Comparison of ENCODE assay signal across 22 cellular contexts in the genomic region with DNA sequence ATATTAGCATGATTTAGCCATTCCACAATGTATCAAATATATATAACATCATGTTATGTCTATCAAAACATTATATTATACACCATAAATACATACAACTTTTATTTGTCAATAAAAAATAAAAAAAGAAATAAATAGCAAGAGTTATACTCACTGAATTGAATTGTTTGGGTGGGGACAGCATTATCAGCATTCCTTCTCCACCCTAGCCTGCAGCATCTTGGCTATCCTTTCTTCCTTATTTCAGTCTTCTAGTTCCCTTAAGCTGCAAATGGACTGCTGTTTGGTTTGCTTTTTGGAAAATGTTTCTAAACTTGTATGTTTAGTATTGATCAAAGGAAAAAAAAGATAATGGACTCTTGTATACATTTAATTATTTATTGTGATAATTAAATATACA. TPM values are rescaled to one million over a fixed set of nuclear protein-coding genes. Genes with fewer than 3 reads are reported as not detected.
DNase-seq lines count a peak whose midpoint lies in the region; ATAC-seq and TF ChIP-seq lines count a peak whose summit lies in the region.
"Had no signal": no experiment of that assay in that cellular context is flagged by ENCODE, and none has a peak within 500 bp of the region (broad histone marks: within the 10 kb centered on the region; RNA-seq: fewer than 3 reads in every experiment).

No MANE protein-coding gene starts in this region.

- peaks cover 26% of the 10 kb centered on the region for H3K79me2 ChIP-seq in mammary epithelial cell (ENCODE audit: insufficient read depth, low read length)

- H3K36me3 Mint-ChIP-seq in MCF 10A (ENCODE audit: insufficient read depth, unreplicated experiment): no peaks in the 10 kb centered on the region
- H3K36me3 Mint-ChIP-seq in endodermal cell (ENCODE audit: low read depth): peaks cover 61% of the 10 kb centered on the region

- no peaks in the 10 kb centered on the region for H3K27me3 ChIP-seq in mammary epithelial cell (ENCODE audit: insufficient read depth, low read length)
- no peaks in the 10 kb centered on the region for H3K27me3 ChIP-seq in endodermal cell (ENCODE audit: control insufficient read depth, insufficient read depth, low read length, poor library complexity, severe bottlenecking)
- H3K27me3 ChIP-seq: MG63, Peyer's patch had no signal

- no peaks in the 10 kb centered on the region for H3K9me3 ChIP-seq in mammary epithelial cell (replicated peaks; ENCODE audit: insufficient read depth, low read length)
- no peaks in the 10 kb centered on the region for H3K9me3 ChIP-seq in endodermal cell (ENCODE audit: control insufficient read depth, low read length)
- H3K9me3 ChIP-seq: MG63, Peyer's patch, SK-N-SH had no signal

- ATAC-seq in left colon: peak; percentile 42
- no peak for ATAC-seq in HG03460 (IDR thresholded peaks at IDR 0.05; ENCODE audit: unreplicated experiment)
- no peak for ATAC-seq in HG03442 (IDR thresholded peaks at IDR 0.05; ENCODE audit: unreplicated experiment)
- ATAC-seq: HepG2 had no signal

- H3K27me3 Mint-ChIP-seq in MCF 10A (ENCODE audit: insufficient read depth, unreplicated experiment) (no peaks in the 10 kb centered on the region), endodermal cell (ENCODE audit: insufficient read depth) (no peaks in the 10 kb centered on the region)

- H3K9ac ChIP-seq in mammary epithelial cell (ENCODE audit: insufficient read depth, low read length): no peak overlapping the region
- no peak overlapping the region for H3K9ac ChIP-seq in endodermal cell (ENCODE audit: extremely low read depth, low read length, poor library complexity, severe bottlenecking)
- H3K9ac ChIP-seq: SK-N-SH had no signal

- no peak for TF ChIP-seq CTCF in mammary epithelial cell (conservative IDR thresholded peaks at IDR 0.05 in 1 of 2, IDR thresholded peaks at IDR 0.05 in 1 of 2; ENCODE audit: extremely low read depth in 1 of 2, insufficient read depth in 1 of 2, low read depth in 1 of 2, low read length in 2 of 2)
- TF ChIP-seq CTCF in MCF 10A (IDR thresholded peaks at IDR 0.05; ENCODE audit: unreplicated experiment): no peak
- TF ChIP-seq CTCF in endodermal cell (conservative IDR thresholded peaks at IDR 0.05): no peak

- H3K4me3 Mint-ChIP-seq in MCF 10A (ENCODE audit: unreplicated experiment) (no peak overlapping the region), endodermal cell (no peak overlapping the region)

- no peaks in the 10 kb centered on the region for H4K20me1 ChIP-seq in mammary epithelial cell (ENCODE audit: insufficient read depth, low read length)

- CTCF ChIA-PET in mammary epithelial cell (lab: Charles Lee; ENCODE audit: low non-redundant PET): no interaction called here
- CTCF ChIA-PET in MCF 10A (lab: Yijun Ruan, JAX): interaction anchor here (1.9 kb wide), 1 partner anchor 9 kb away, joined by 9 read pairs; no protein-coding TSS in a partner anchor

- POLR2A ChIA-PET in MCF 10A (lab: Yijun Ruan, JAX): interaction anchor here (0.7 to 1.0 kb wide), 3 partner anchors 12 to 63 kb away, joined by 3 to 4 read pairs (median 3); no protein-coding TSS in a partner anchor

- H3K4me3 ChIP-seq in mammary epithelial cell (replicated peaks in 1 of 3; ENCODE audit: insufficient read depth in 1 of 3, low read depth in 2 of 3, low read length in 3 of 3): no peak overlapping the region
- H3K4me3 ChIP-seq in endodermal cell (ENCODE audit: low read length): peak overlapping the region; percentile 65
- H3K4me3 ChIP-seq: MG63, Peyer's patch had no signal

- peaks cover 12% of the 10 kb centered on the region for H3K4me1 Mint-ChIP-seq in MCF 10A (ENCODE audit: insufficient read depth, unreplicated experiment)
- peaks cover 26% of the 10 kb centered on the region for H3K4me1 Mint-ChIP-seq in endodermal cell

- no peak for DNase-seq in mammary epithelial cell
- DNase-seq in MCF 10A (ENCODE audit: unreplicated experiment): no peak
- DNase-seq in endodermal cell: no peak
- DNase-seq in left colon: no peak
- DNase-seq in GM19240 (ENCODE audit: insufficient read length, low spot score): no peak
- DNase-seq: ACHN; Calu3; DND-41; Kasumi-1; MG63; NCI-H2029; NCI-H446; NCI-H524 treated with DMSO at 0.1 percent for 48 hours; NCI-H82; NK-92 treated with Interleukin-12 subunit alpha and Interleukin-12 subunit beta, amount 100 ng/mL, for 24 hours; Peyer's patch; SIG-M5; SK-N-SH had no signal

- H3K4me2 ChIP-seq in mammary epithelial cell (ENCODE audit: insufficient read depth, low read depth, low read length): peak overlapping the region; percentile 34
- H3K4me2 ChIP-seq: SK-N-SH had no signal

- H2AFZ ChIP-seq in mammary epithelial cell (ENCODE audit: low read depth, low read length): no peak overlapping the region

- H3K27ac Mint-ChIP-seq in MCF 10A (ENCODE audit: low read depth, unreplicated experiment): no peak overlapping the region
- H3K27ac Mint-ChIP-seq in endodermal cell: no peak overlapping the region

- H3K4me1 ChIP-seq in mammary epithelial cell (ENCODE audit: insufficient read depth, low read length) (peaks cover 11% of the 10 kb centered on the region), endodermal cell (ENCODE audit: control insufficient read depth, insufficient read depth, low read length) (no peaks in the 10 kb centered on the region)
- H3K4me1 ChIP-seq: Peyer's patch had no signal

- BruUV-seq in mammary epithelial cell (replicated peaks; lab: Mats Ljungman, UMichigan): no TSS peak
- no TSS peak for BruUV-seq in MCF 10A (replicated peaks; lab: Mats Ljungman, UMichigan)

- in situ Hi-C loops in mammary epithelial cell (cut with MboI; ENCODE audit: low sequenced_read_pairs in 2 of 2): no loop called here

- H3K9me3 Mint-ChIP-seq in MCF 10A (ENCODE audit: unreplicated experiment) (no peaks in the 10 kb centered on the region), endodermal cell (no peaks in the 10 kb centered on the region)

- H3K36me3 ChIP-seq in mammary epithelial cell (ENCODE audit: insufficient read depth, low read length) (no peaks in the 10 kb centered on the region), endodermal cell (ENCODE audit: control insufficient read depth, insufficient read depth, low read length) (peaks cover 69% of the 10 kb centered on the region)
- H3K36me3 ChIP-seq: MG63, Peyer's patch had no signal

- H3K27ac ChIP-seq in mammary epithelial cell (ENCODE audit: insufficient read depth, low read depth, low read length): no peak overlapping the region
- no peak overlapping the region for H3K27ac ChIP-seq in endodermal cell (ENCODE audit: low read depth, low read length)
- H3K27ac ChIP-seq: 22Rv1, Peyer's patch had no signal

- intact Hi-C loops in mammary epithelial cell (cut with micrococcal nuclease): no loop called here
- intact Hi-C loops in MCF 10A (cut with micrococcal nuclease): no loop called here
- intact Hi-C loops in left colon (cut with DNase I, micrococcal nuclease): no loop called here

- dilution Hi-C loops in mammary epithelial cell (cut with HindIII; ENCODE audit: low sequenced_read_pairs): no loop called here

RNA-seq across cellular contexts. Expression of a gene that starts 4.8 kb away (rescaled TPM):
- total RNA-seq in mammary epithelial cell (10 to 100 TPM in 1 of 2 donors, 1 to 10 TPM in 1; 6.0 to 17.0 TPM), MCF 10A (2022) (2.5 and 2.7 TPM in 2 replicates), endodermal cell (100 to 1,000 TPM; 164 to 176 TPM), left colon (10 to 100 TPM; 29.0 to 44.8 TPM)
- 2.6 TPM for polyA plus RNA-seq in mammary epithelial cell
- 2.9 TPM for polyA minus RNA-seq in mammary epithelial cell
- polyA plus RNA-seq in endodermal cell (2013, experiment 1 of 2): 25.5 TPM
- polyA plus RNA-seq in endodermal cell (2013, experiment 2 of 2): 31.0 TPM
